Comparison of ENCODE assay signal across 8 cellular contexts in genomic region chr12:96906498-96906848, GRCh38. TPM values are rescaled to one million over a fixed set of nuclear protein-coding genes. Genes with fewer than 3 reads are reported as not detected.
A peak's percentile ranks its signal among the peaks of the same experiment; 100 is the strongest.
DNase-seq lines count a peak whose midpoint lies in the region; ATAC-seq and TF ChIP-seq lines count a peak whose summit lies in the region.

No MANE protein-coding gene starts in this region.

- TF ChIP-seq POLR2A in breast epithelium (IDR thresholded peaks at IDR 0.05): no peak

- ATAC-seq in mucosa of descending colon: no peak
- no peak for ATAC-seq in GM18868 (IDR thresholded peaks at IDR 0.05; ENCODE audit: unreplicated experiment)

- H3K36me3 ChIP-seq in breast epithelium (no peaks in the 10 kb centered on the region), mucosa of descending colon (ENCODE audit: low read depth) (no peaks in the 10 kb centered on the region)

- H3K9me3 ChIP-seq in breast epithelium: no peaks in the 10 kb centered on the region
- no peaks in the 10 kb centered on the region for H3K9me3 ChIP-seq in mucosa of descending colon

- H3K27ac ChIP-seq in 22Rv1: peak overlapping the region; percentile 64
- peak overlapping the region; percentile 95 for H3K27ac ChIP-seq in breast epithelium

- intact Hi-C loops in breast epithelium (cut with DNase I; ENCODE audit: low total_unique reads) (no loop called here), mucosa of descending colon (cut with DNase I, micrococcal nuclease) (no loop called here)

- DNase-seq in HuH-7 (ENCODE audit: low spot score) (peak; percentile 10), breast epithelium (ENCODE audit: low spot score in 2 of 2) (no peak), mucosa of descending colon (no peak), CD1c-positive myeloid dendritic cell (ENCODE audit: extremely low spot score) (no peak), GOT3 (lab: John Stamatoyannopoulos, UW) (no peak), SKM-1 treated with dmso at 0.1 percent for 144 hours (lab: John Stamatoyannopoulos, UW; ENCODE audit: unreplicated experiment) (no peak)

- H3K4me3 ChIP-seq in breast epithelium (peak overlapping the region; percentile 87 to 97 (median 95)), mucosa of descending colon (peak overlapping the region; percentile 83)

- TF ChIP-seq CTCF in 22Rv1 (IDR thresholded peaks at IDR 0.05) (no peak), breast epithelium (IDR thresholded peaks at IDR 0.05) (no peak), mucosa of descending colon (IDR thresholded peaks at IDR 0.05) (no peak)

- no peaks in the 10 kb centered on the region for H3K27me3 ChIP-seq in breast epithelium

- no peaks in the 10 kb centered on the region for H3K4me1 ChIP-seq in breast epithelium
- H3K4me1 ChIP-seq in mucosa of descending colon (ENCODE audit: low read depth): no peaks in the 10 kb centered on the region

RNA-seq across cellular contexts. Expression of gene NEDD1, which starts 0.6 kb away (rescaled TPM):
- total RNA-seq in breast epithelium (10 to 100 TPM; 11.5 to 26.8 (median 19.0) TPM), mucosa of descending colon (10 to 100 TPM; 12.0 to 17.5 (median 12.7) TPM)
